Comparison of ENCODE assay signal across 21 cellular contexts in the genomic region with DNA sequence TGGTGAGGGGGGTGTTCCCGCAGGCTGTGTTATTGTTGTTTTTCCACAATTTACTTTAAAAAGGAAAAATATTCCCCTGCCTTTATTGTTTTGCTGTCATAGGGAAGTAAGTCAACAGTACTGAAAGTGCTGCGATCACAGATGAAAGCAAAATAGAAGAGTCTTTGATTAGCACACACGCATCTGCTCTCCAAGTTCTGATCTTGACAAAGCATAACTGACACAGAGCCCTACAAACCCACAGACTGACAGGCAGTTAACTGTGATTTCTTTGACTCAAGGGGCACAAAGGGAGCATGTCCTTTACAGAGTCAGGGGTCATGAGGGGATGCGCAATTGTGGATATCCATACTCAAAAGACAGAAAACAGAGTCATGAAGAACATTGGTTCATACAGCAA.
"Had no signal": no experiment of that assay in that cellular context is flagged by ENCODE, and none has a peak within 500 bp of the region (broad histone marks: within the 10 kb centered on the region; RNA-seq: fewer than 3 reads in every experiment).

No MANE protein-coding gene starts in this region.

- H3K36me3 ChIP-seq: colonic mucosa, gastroesophageal sphincter, suprapubic skin, uterus had no signal

- H3K4me3 ChIP-seq: colonic mucosa, gastroesophageal sphincter, skin epidermis, suprapubic skin, uterus had no signal

- H3K9me3 ChIP-seq: colonic mucosa, gastroesophageal sphincter, suprapubic skin, uterus had no signal

- H3K4me1 ChIP-seq: colonic mucosa, suprapubic skin, uterus had no signal

- H3K27me3 ChIP-seq: colonic mucosa, gastroesophageal sphincter, suprapubic skin, uterus had no signal

- DNase-seq: activated CD4-positive, alpha-beta memory T cell treated with anti-CD3 and anti-CD28 coated beads, Interleukin-2, amount 10 ng/mL, durations not matched to agents 7 days and 5 days; activated CD4-positive, alpha-beta T cell treated with anti-CD3 and anti-CD28 coated beads for 1 hour; activated CD4-positive, alpha-beta T cell treated with anti-CD3 and anti-CD28 coated beads, Interleukin-2, amount 10 ng/mL, durations not matched to agents 7 days and 5 days; activated CD8-positive, alpha-beta memory T cell treated with anti-CD3 and anti-CD28 coated beads, Interleukin-2, amount 50 U/mL, for 48 hours; activated gamma-delta T cell; activated naive CD4-positive, alpha-beta T cell treated with anti-CD3 and anti-CD28 coated beads, Interleukin-2, amount 50 U/mL, for 16 hours; activated T-cell treated with anti-CD3 and anti-CD28 coated beads, Interleukin-2, amount 50 U/mL, for 24 hours; colonic mucosa; effector memory CD4-positive, alpha-beta T cell; erythroblast; kidney; natural killer cell; stimulated activated CD4-positive, alpha-beta T cell treated with anti-CD3 and anti-CD28 coated beads, Interleukin-12 subunit alpha, Interleukin-12 subunit beta, amount 100 ng/mL, for 4 hours; stimulated activated CD4-positive, alpha-beta T cell treated with anti-CD3 and anti-CD28 coated beads, Interleukin-4, amount 100 ng/mL, for 1 hour; T-helper 2 cell; trophoblast cell; uterus had no signal

- ATAC-seq: gastroesophageal sphincter, natural killer cell, sciatic nerve had no signal

- H3K27ac ChIP-seq: colonic mucosa, gastroesophageal sphincter, skin epidermis, suprapubic skin, uterus had no signal
